ENCODE assay signal across 24 cellular contexts in genomic region chr11:134866215-134866614, GRCh38.
"Had no signal": no experiment of that assay in that cellular context is flagged by ENCODE, and none has a peak within 500 bp of the region (broad histone marks: within the 10 kb centered on the region; RNA-seq: fewer than 3 reads in every experiment).

No MANE protein-coding gene starts in this region.

- DNase-seq: Kasumi-1, MV-4-11, NCI-H1048, NCI-H1105, NCI-H1417, NCI-H1436 treated with DMSO at 0.1 percent for 48 hours, NCI-H1694, NCI-H187 treated with DMSO at 0.1 percent for 48 hours, NCI-H2081, NCI-H2107, NCI-H2227 treated with DMSO at 0.1 percent for 48 hours, NCI-H524, NCI-H69, NCI-H774, Right ventricle myocardium superior, RPMI8226, SIG-M5, SW 1271 had no signal

- H3K27me3 ChIP-seq: SJSA1 had no signal

- H3K9me3 ChIP-seq: SJSA1, SK-N-SH had no signal

- H3K27ac ChIP-seq: HL-60, KMS-11, SJSA1 had no signal

- H3K4me1 ChIP-seq: SJSA1 had no signal

- H3K4me3 Mint-ChIP-seq: IgD-negative memory B cell had no signal

- H3K36me3 Mint-ChIP-seq: IgD-negative memory B cell had no signal

- H3K4me3 ChIP-seq: K562, SJSA1 had no signal

- H3K36me3 ChIP-seq: SJSA1 had no signal

- ATAC-seq: K562 had no signal
